ENCODE assay signal across 21 cellular contexts in the genomic region with DNA sequence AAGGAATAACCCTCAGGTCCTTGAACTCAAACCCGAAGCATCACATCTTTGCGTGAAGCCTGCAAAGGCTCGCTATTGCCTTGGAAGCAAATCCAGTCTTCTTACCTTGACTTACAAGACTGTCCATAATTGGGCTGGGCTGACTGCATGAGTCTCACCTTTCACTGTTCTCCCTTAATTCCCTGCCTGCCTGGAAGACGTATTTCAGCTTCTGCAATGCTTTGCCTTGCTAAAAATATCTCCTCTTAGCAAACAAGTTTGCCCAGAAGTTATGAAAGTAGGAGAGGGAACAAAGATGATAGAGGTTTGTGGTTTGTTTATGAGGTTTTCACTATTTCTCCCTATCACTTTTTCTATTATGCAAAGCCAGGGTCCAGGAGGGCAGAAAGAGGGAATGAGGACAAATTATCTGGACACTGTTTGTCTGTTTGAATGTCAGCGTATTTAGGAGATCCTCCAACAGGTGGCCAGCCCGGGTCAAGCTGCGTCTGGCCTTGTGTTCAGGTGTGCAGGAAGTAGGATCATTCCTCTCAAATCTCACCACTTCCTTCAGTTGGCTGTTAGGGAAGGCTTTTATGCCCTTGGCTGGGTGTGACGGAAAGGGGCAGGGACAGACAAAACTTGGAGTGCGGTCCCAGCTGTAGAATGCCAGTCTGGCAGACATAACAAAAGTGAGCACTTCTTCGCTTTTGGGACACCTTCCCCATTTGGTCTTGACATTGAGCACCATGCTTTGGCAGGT.
DNase-seq lines count a peak whose midpoint lies in the region; ATAC-seq and TF ChIP-seq lines count a peak whose summit lies in the region.
"Had no signal": no experiment of that assay in that cellular context is flagged by ENCODE, and none has a peak within 500 bp of the region (broad histone marks: within the 10 kb centered on the region; RNA-seq: fewer than 3 reads in every experiment).

No MANE protein-coding gene starts in this region.

- H3K27ac ChIP-seq in OCI-LY7 (ENCODE audit: low read depth, low read length, poor library complexity, severe bottlenecking) = no peak overlapping the region
- H3K27ac ChIP-seq: KMS-11, SK-N-MC had no signal

- H3K4me1 ChIP-seq in OCI-LY7 (ENCODE audit: insufficient read depth, low read length, poor library complexity, severe bottlenecking) = peaks cover 36% of the 10 kb centered on the region

- BruUV-seq in OCI-LY7 (replicated peaks; lab: Mats Ljungman, UMichigan) = no TSS peak

- peaks cover 8 to 14% of the 10 kb centered on the region in 2 donors for H3K4me1 Mint-ChIP-seq in natural killer cell treated with Interleukin-12 subunit alpha and Interleukin-12 subunit beta and Interleukin-15 and Interleukin-18, amount 100 ng/mL, for 72 hours (ENCODE audit: low read depth in 2 of 2)
- peaks cover 9 to 16% of the 10 kb centered on the region in 2 donors for H3K4me1 Mint-ChIP-seq in natural killer cell
- no peaks in the 10 kb centered on the region for H3K4me1 Mint-ChIP-seq in activated CD8-positive, alpha-beta memory T cell treated with anti-CD3 and anti-CD28 coated beads, Interleukin-2, amount 10 ng/mL, durations not matched to agents 7 days and 5 days
- H3K4me1 Mint-ChIP-seq: CD8-positive, alpha-beta memory T cell had no signal

- H3K27me3 Mint-ChIP-seq in natural killer cell treated with Interleukin-12 subunit alpha and Interleukin-12 subunit beta and Interleukin-15 and Interleukin-18, amount 100 ng/mL, for 72 hours = peaks cover 18 to 30% of the 10 kb centered on the region in 2 donors
- H3K27me3 Mint-ChIP-seq in natural killer cell (ENCODE audit: low read depth in 2 of 2) = peaks cover 14 to 25% of the 10 kb centered on the region in 2 donors
- H3K27me3 Mint-ChIP-seq in activated CD8-positive, alpha-beta memory T cell treated with anti-CD3 and anti-CD28 coated beads, Interleukin-2, amount 10 ng/mL, durations not matched to agents 7 days and 5 days = no peaks in the 10 kb centered on the region

- H3K79me2 ChIP-seq in OCI-LY7 (ENCODE audit: insufficient read depth, low read depth, low read length) = no peaks in the 10 kb centered on the region

- H3K9me3 ChIP-seq in OCI-LY7 (ENCODE audit: low read length) = no peaks in the 10 kb centered on the region

- no peaks in the 10 kb centered on the region for H3K36me3 Mint-ChIP-seq in natural killer cell treated with Interleukin-12 subunit alpha and Interleukin-12 subunit beta and Interleukin-15 and Interleukin-18, amount 100 ng/mL, for 72 hours
- no peaks in the 10 kb centered on the region for H3K36me3 Mint-ChIP-seq in natural killer cell
- no peaks in the 10 kb centered on the region for H3K36me3 Mint-ChIP-seq in activated CD8-positive, alpha-beta memory T cell treated with anti-CD3 and anti-CD28 coated beads, Interleukin-2, amount 10 ng/mL, durations not matched to agents 7 days and 5 days
- H3K36me3 Mint-ChIP-seq: CD8-positive, alpha-beta memory T cell had no signal

- H3K4me3 ChIP-seq in OCI-LY7 (ENCODE audit: low read depth, low read length, poor library complexity, severe bottlenecking) = no peak overlapping the region
- H3K4me3 ChIP-seq: GM23338, SK-N-MC had no signal

- H2AFZ ChIP-seq in OCI-LY7 (ENCODE audit: low read length) = no peak overlapping the region

- no peak for ATAC-seq in natural killer cell treated with Interleukin-12 subunit alpha and Interleukin-12 subunit beta and Interleukin-15 and Interleukin-18, amount 100 ng/mL, for 72 hours
- no peak for ATAC-seq in natural killer cell
- no peak for ATAC-seq in activated CD8-positive, alpha-beta memory T cell treated with anti-CD3 and anti-CD28 coated beads, Interleukin-2, amount 10 ng/mL, durations not matched to agents 7 days and 5 days
- ATAC-seq in HG03565 (IDR thresholded peaks at IDR 0.05; ENCODE audit: unreplicated experiment) = no peak
- no peak for ATAC-seq in HG03175 (IDR thresholded peaks at IDR 0.05; ENCODE audit: unreplicated experiment)
- ATAC-seq: HCT116, HepG2 had no signal

- peak overlapping the region; percentile 58 for H3K4me3 Mint-ChIP-seq in natural killer cell treated with Interleukin-12 subunit alpha and Interleukin-12 subunit beta and Interleukin-15 and Interleukin-18, amount 100 ng/mL, for 72 hours
- H3K4me3 Mint-ChIP-seq in natural killer cell = no peak overlapping the region
- no peak overlapping the region for H3K4me3 Mint-ChIP-seq in activated CD8-positive, alpha-beta memory T cell treated with anti-CD3 and anti-CD28 coated beads, Interleukin-2, amount 10 ng/mL, durations not matched to agents 7 days and 5 days
- H3K4me3 Mint-ChIP-seq: CD8-positive, alpha-beta memory T cell; GM23338 had no signal

- CTCF ChIA-PET in OCI-LY7 (lab: Charles Lee; ENCODE audit: unreplicated experiment) = no interaction called here
- CTCF ChIA-PET in activated CD8-positive, alpha-beta memory T cell treated with anti-CD3 and anti-CD28 coated beads, Interleukin-2, amount 10 ng/mL, durations not matched to agents 7 days and 5 days (lab: Charles Lee) = no interaction called here

- TF ChIP-seq CTCF in natural killer cell (IDR thresholded peaks at IDR 0.05) (no peak), OCI-LY7 (conservative IDR thresholded peaks at IDR 0.05; ENCODE audit: low read length) (no peak)

- intact Hi-C loops in natural killer cell (cut with micrococcal nuclease) (no loop called here), OCI-LY7 (cut with micrococcal nuclease; ENCODE audit: unreplicated experiment) (loop anchor here (10.0 kb wide), 1 partner anchor 329 kb away; no protein-coding TSS in a partner anchor)

- DNase-seq in natural killer cell treated with Interleukin-12 subunit alpha and Interleukin-12 subunit beta and Interleukin-15 and Interleukin-18, amount 100 ng/mL, for 72 hours (ENCODE audit: low spot score) = no peak
- no peak for DNase-seq in natural killer cell
- DNase-seq in OCI-LY7 (ENCODE audit: low spot score) = peak; percentile 20
- peak; percentile 18 for DNase-seq in iris pigment epithelial cell (ENCODE audit: low read depth)
- DNase-seq in activated CD8-positive, alpha-beta memory T cell treated with anti-CD3 and anti-CD28 coated beads, Interleukin-2, amount 10 ng/mL, durations not matched to agents 7 days and 5 days = no peak
- DNase-seq in HuH-7.5 (ENCODE audit: low spot score) = no peak
- DNase-seq: C1 segment of cervical spinal cord; CD8-positive, alpha-beta memory T cell; NCI-H1092; NCI-H1436 treated with DMSO at 0.1 percent for 48 hours; NCI-H2029; NCI-H345; NCI-H524 treated with DMSO at 0.1 percent for 48 hours; SHP77 had no signal

- POLR2A ChIA-PET in OCI-LY7 (lab: Charles Lee) = interaction anchor here (0.7 kb wide), 1 partner anchor 13 kb away, joined by 3 read pairs; no protein-coding TSS in a partner anchor

- no peak overlapping the region for H3K27ac Mint-ChIP-seq in natural killer cell treated with Interleukin-12 subunit alpha and Interleukin-12 subunit beta and Interleukin-15 and Interleukin-18, amount 100 ng/mL, for 72 hours
- H3K27ac Mint-ChIP-seq in natural killer cell = no peak overlapping the region
- H3K27ac Mint-ChIP-seq in activated CD8-positive, alpha-beta memory T cell treated with anti-CD3 and anti-CD28 coated beads, Interleukin-2, amount 10 ng/mL, durations not matched to agents 7 days and 5 days = no peak overlapping the region
- H3K27ac Mint-ChIP-seq: CD8-positive, alpha-beta memory T cell; GM23338 had no signal

- H3K36me3 ChIP-seq in OCI-LY7 (ENCODE audit: insufficient read depth, low read length) = no peaks in the 10 kb centered on the region

- no peaks in the 10 kb centered on the region for H4K20me1 ChIP-seq in OCI-LY7 (ENCODE audit: insufficient read depth, low read length)

- no peaks in the 10 kb centered on the region for H3K9me3 Mint-ChIP-seq in natural killer cell treated with Interleukin-12 subunit alpha and Interleukin-12 subunit beta and Interleukin-15 and Interleukin-18, amount 100 ng/mL, for 72 hours
- no peaks in the 10 kb centered on the region for H3K9me3 Mint-ChIP-seq in natural killer cell
- no peaks in the 10 kb centered on the region for H3K9me3 Mint-ChIP-seq in activated CD8-positive, alpha-beta memory T cell treated with anti-CD3 and anti-CD28 coated beads, Interleukin-2, amount 10 ng/mL, durations not matched to agents 7 days and 5 days (ENCODE audit: low read depth)
- H3K9me3 Mint-ChIP-seq: GM23338 had no signal

- peak overlapping the region; percentile 10; the same call in 1 of the 2 replicates for H3K4me2 ChIP-seq in OCI-LY7 (ENCODE audit: low read length)
- H3K4me2 ChIP-seq: KMS-11 had no signal

- no peaks in the 10 kb centered on the region for H3K9me2 ChIP-seq in OCI-LY7 (ENCODE audit: insufficient read depth, low read length)

Comparison
In these comparisons a context has a peak if more than half of its experiments do, and no peak if none do; other contexts are left out.
1. DNase-seq: peak in OCI-LY7 (single experiment) and iris pigment epithelial cell (single experiment); none in natural killer cell treated with Interleukin-12 subunit alpha and Interleukin-12 subunit beta and Interleukin-15 and Interleukin-18, amount 100 ng/mL, for 72 hours (single experiment), natural killer cell (single experiment), activated CD8-positive, alpha-beta memory T cell treated with anti-CD3 and anti-CD28 coated beads, Interleukin-2, amount 10 ng/mL, durations not matched to agents 7 days and 5 days (single experiment) and HuH-7.5 (single experiment).